31 cellular contexts compared by ENCODE assay signal in the genomic region with DNA sequence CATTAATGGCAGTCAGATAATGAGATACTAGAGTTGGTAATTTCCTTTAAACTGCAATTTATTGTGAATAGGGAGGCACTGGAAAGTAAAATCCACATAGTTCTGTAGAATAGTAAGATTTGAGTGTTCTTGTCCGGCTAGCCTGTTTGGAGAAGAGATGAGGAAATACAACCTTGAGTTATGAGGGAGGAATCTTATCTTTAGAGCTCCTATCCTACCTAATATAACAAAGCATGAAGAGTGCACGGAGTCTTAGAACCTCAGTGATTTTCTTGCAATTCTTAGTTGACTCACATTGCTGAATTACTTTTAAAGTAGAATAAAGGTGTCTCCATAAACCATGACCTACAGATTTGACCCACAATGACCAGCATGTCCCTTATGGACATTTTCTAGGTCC.
DNase-seq lines count a peak whose midpoint lies in the region; ATAC-seq and TF ChIP-seq lines count a peak whose summit lies in the region.
"Had no signal": no experiment of that assay in that cellular context is flagged by ENCODE, and none has a peak within 500 bp of the region (broad histone marks: within the 10 kb centered on the region; RNA-seq: fewer than 3 reads in every experiment).

No MANE protein-coding gene starts in this region.

- no peaks in the 10 kb centered on the region for H3K79me2 ChIP-seq in trophoblast cell (ENCODE audit: control insufficient read depth, insufficient read depth, low read length, poor library complexity)

- no peaks in the 10 kb centered on the region for H3K79me1 ChIP-seq in trophoblast cell (ENCODE audit: low read length)

- H3K9me3 ChIP-seq in trophoblast cell (ENCODE audit: insufficient read depth, low read depth, low read length) (no peaks in the 10 kb centered on the region), T-helper 17 cell (ENCODE audit: control insufficient read depth, low read length, poor library complexity, severe bottlenecking) (no peaks in the 10 kb centered on the region), Peyer's patch (no peaks in the 10 kb centered on the region)
- H3K9me3 ChIP-seq: A549; BE2C; BLaER1; BLaER1 treated with 17β-estradiol and CSF1 and Interleukin-3, amounts not matched to agents 10 nM and 100 nM; Caco-2 had no signal

- H2AFZ ChIP-seq in trophoblast cell (ENCODE audit: insufficient read depth, low read length, poor library complexity) = no peak overlapping the region

- H4K91ac ChIP-seq in trophoblast cell (ENCODE audit: low read depth, low read length) = no peak overlapping the region

- no peak for TF ChIP-seq CTCF in Peyer's patch (IDR thresholded peaks at IDR 0.05)

- H4K8ac ChIP-seq in trophoblast cell (ENCODE audit: low read depth, low read length) = no peak overlapping the region

- no peaks in the 10 kb centered on the region for H3K27me3 ChIP-seq in trophoblast cell (ENCODE audit: insufficient read depth, low read length)
- H3K27me3 ChIP-seq in Peyer's patch = no peaks in the 10 kb centered on the region
- H3K27me3 ChIP-seq: BE2C; BLaER1; BLaER1 treated with 17β-estradiol and CSF1 and Interleukin-3, amounts not matched to agents 10 nM and 100 nM had no signal

- H2BK120ac ChIP-seq in trophoblast cell (ENCODE audit: insufficient read depth, low read length, poor library complexity) = no peak overlapping the region

- H3K4me3 ChIP-seq in trophoblast cell (ENCODE audit: low read depth, low read length) = no peak overlapping the region
- no peak overlapping the region for H3K4me3 ChIP-seq in Peyer's patch
- H3K4me3 ChIP-seq: A549; BLaER1; BLaER1 treated with 17β-estradiol and CSF1 and Interleukin-3, amounts not matched to agents 10 nM and 100 nM had no signal

- no peak overlapping the region for H4K12ac ChIP-seq in trophoblast cell (ENCODE audit: low read depth, low read length)

- no peak overlapping the region for H2AK5ac ChIP-seq in trophoblast cell (ENCODE audit: low read length)

- H3K4me3 Mint-ChIP-seq in T-helper 17 cell = no peak overlapping the region
- H3K4me3 Mint-ChIP-seq: B cell; CD14-positive monocyte; CD4-positive, alpha-beta memory T cell; CD4-positive, alpha-beta T cell; CD4-positive, CD25-positive, alpha-beta regulatory T cell; CD8-positive, alpha-beta memory T cell; CD8-positive, alpha-beta T cell had no signal

- ATAC-seq in T-helper 17 cell = no peak
- ATAC-seq: A549; CD8-positive, alpha-beta T cell had no signal

- no peaks in the 10 kb centered on the region for H3K4me1 ChIP-seq in trophoblast cell (ENCODE audit: control insufficient read depth in 1 of 2, insufficient read depth in 2 of 2, low read length in 2 of 2)
- H3K4me1 ChIP-seq in Peyer's patch = no peaks in the 10 kb centered on the region
- H3K4me1 ChIP-seq: BLaER1 had no signal

- TF ChIP-seq POLR2A in Peyer's patch (IDR thresholded peaks at IDR 0.05) = no peak

- WGBS in trophoblast cell (ENCODE audit: extremely low coverage, insufficient coverage, insufficient read length) = no CpG with 5 or more reads among the region's 2 CpGs

- H3K27ac Mint-ChIP-seq in T-helper 17 cell = no peak overlapping the region
- H3K27ac Mint-ChIP-seq: B cell; CD4-positive, alpha-beta memory T cell; CD4-positive, alpha-beta T cell; CD4-positive, CD25-positive, alpha-beta regulatory T cell; CD8-positive, alpha-beta T cell had no signal

- H3K27ac ChIP-seq in trophoblast cell (ENCODE audit: low read depth, low read length) = no peak overlapping the region
- H3K27ac ChIP-seq in Peyer's patch = no peak overlapping the region
- H3K27ac ChIP-seq: 22Rv1; A549; BLaER1; BLaER1 treated with 17β-estradiol and CSF1 and Interleukin-3, amounts not matched to agents 10 nM and 100 nM; C4-2B had no signal

- peaks cover 5% of the 10 kb centered on the region for H3K27me3 Mint-ChIP-seq in T-helper 17 cell

- H3K36me3 ChIP-seq in trophoblast cell (ENCODE audit: control insufficient read depth in 1 of 2, insufficient read depth in 2 of 2, low read length in 2 of 2) (no peaks in the 10 kb centered on the region), Peyer's patch (peaks cover 0 to 33% (median 0%) of the 10 kb centered on the region in 3 donors)
- H3K36me3 ChIP-seq: BE2C; BLaER1; BLaER1 treated with 17β-estradiol and CSF1 and Interleukin-3, amounts not matched to agents 10 nM and 100 nM had no signal

- no peaks in the 10 kb centered on the region for H3K36me3 Mint-ChIP-seq in T-helper 17 cell (ENCODE audit: low read depth)
- H3K36me3 Mint-ChIP-seq: CD4-positive, alpha-beta memory T cell; CD4-positive, CD25-positive, alpha-beta regulatory T cell; CD8-positive, alpha-beta memory T cell; CD8-positive, alpha-beta T cell had no signal

- no peak overlapping the region for H3K23ac ChIP-seq in trophoblast cell (ENCODE audit: low read length)

- H3K18ac ChIP-seq in trophoblast cell (ENCODE audit: low read length) = no peak overlapping the region

- DNase-seq in amniotic epithelial cell (ENCODE audit: low read depth) = peak; percentile 78
- DNase-seq in trophoblast cell = peak; percentile 14 to 71
- no peak for DNase-seq in T-helper 17 cell
- DNase-seq in Peyer's patch = no peak
- DNase-seq: 8988T; ACHN; AML-193; BE2C; C1 segment of cervical spinal cord; Caco-2; Calu3; CD4-positive, alpha-beta memory T cell; CD4-positive, alpha-beta T cell; CD4-positive, CD25-positive, alpha-beta regulatory T cell; CD8-positive, alpha-beta memory T cell; CD8-positive, alpha-beta T cell; COR-L47; DMS 273 treated with DMSO at 0.1 percent for 48 hours; DMS153; DMS53; DMS79; DMS79 treated with DMSO at 0.1 percent for 48 hours; DND-41; EL had no signal

- H3K4ac ChIP-seq in trophoblast cell (ENCODE audit: low read depth, low read length) = no peak overlapping the region

- H2BK5ac ChIP-seq in trophoblast cell (ENCODE audit: low read depth, low read length, poor library complexity) = no peak overlapping the region

- no peak overlapping the region for H3K4me2 ChIP-seq in trophoblast cell (ENCODE audit: low read length)
- H3K4me2 ChIP-seq: A549; BLaER1; BLaER1 treated with 17β-estradiol and CSF1 and Interleukin-3, amounts not matched to agents 10 nM and 100 nM had no signal

- no peak overlapping the region for H2BK12ac ChIP-seq in trophoblast cell (ENCODE audit: low read length)

- H3K4me1 Mint-ChIP-seq in T-helper 17 cell = no peaks in the 10 kb centered on the region
- H3K4me1 Mint-ChIP-seq: B cell; CD4-positive, alpha-beta memory T cell; CD8-positive, alpha-beta memory T cell had no signal

- H3K9ac ChIP-seq in trophoblast cell (ENCODE audit: low read length) = no peak overlapping the region
- H3K9ac ChIP-seq: BLaER1; BLaER1 treated with 17β-estradiol and CSF1 and Interleukin-3, amounts not matched to agents 10 nM and 100 nM had no signal

- no peak overlapping the region for H3K14ac ChIP-seq in trophoblast cell (ENCODE audit: low read length)

Comparison
In these comparisons a context has a peak if more than half of its experiments do, and no peak if none do; other contexts are left out.
1. DNase-seq: peak in amniotic epithelial cell (single experiment) and trophoblast cell (2 of 2); none in T-helper 17 cell (0 of 3) and Peyer's patch (0 of 3).